In the genomic region with DNA sequence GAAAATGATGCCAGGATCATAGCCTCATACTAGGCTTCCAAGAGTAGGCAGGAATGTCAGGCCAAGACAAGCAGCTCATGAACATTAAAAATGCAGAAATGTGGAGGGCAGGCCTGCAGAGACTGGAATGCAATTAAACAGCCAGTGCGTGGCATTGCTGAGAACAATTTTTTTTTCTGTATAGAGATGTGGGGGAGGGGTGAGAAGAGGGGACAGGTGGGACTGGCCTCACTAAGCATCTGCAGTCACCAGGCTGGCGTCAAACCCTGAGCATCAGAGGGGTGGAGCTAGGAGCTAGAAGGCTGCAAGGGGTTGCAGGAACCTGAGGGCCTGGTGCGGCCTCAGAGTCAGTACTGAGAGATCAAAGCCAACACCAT, we compare ENCODE assay signal across 17 cellular contexts.
"Had no signal": no experiment of that assay in that cellular context is flagged by ENCODE, and none has a peak within 500 bp of the region (broad histone marks: within the 10 kb centered on the region; RNA-seq: fewer than 3 reads in every experiment).

No MANE protein-coding gene starts in this region.

- H3K27ac Mint-ChIP-seq: activated CD4-positive, alpha-beta T cell treated with anti-CD3 and anti-CD28 coated beads, Interleukin-2, amount 10 ng/mL, durations not matched to agents 7 days and 5 days; activated CD8-positive, alpha-beta T cell treated with anti-CD3 and anti-CD28 coated beads, Interleukin-2, amount 10 ng/mL, durations not matched to agents 7 days and 5 days; activated naive CD8-positive, alpha-beta T cell treated with anti-CD3 and anti-CD28 coated beads, Interleukin-2, amount 10 ng/mL, durations not matched to agents 7 days and 5 days; activated T-cell treated with anti-CD3 and anti-CD28 coated beads, Interleukin-2, amount 50 U/mL, for 24 hours; activated T-helper 2 cell treated with anti-CD3 and anti-CD28 coated beads, Interferon-gamma antibody, Interleukin-2, Interleukin-4, amounts not matched to agents 10 μg/mL and 5 μg/mL and 100 μg/mL, durations not matched to agents 14 hours and 24 hours and 36 hours; effector memory CD8-positive, alpha-beta T cell; naive thymus-derived CD8-positive, alpha-beta T cell; stimulated activated naive B cell treated with anti-CD40 and anti-IgM and Interleukin-4, amounts not matched to agents 10 μg/mL and 1 μg/mL and 100 μg/mL, for 72 hours had no signal

- H3K27me3 ChIP-seq: sigmoid colon, upper lobe of right lung had no signal

- H3K27ac ChIP-seq: lower lobe of right lung, parathyroid adenoma, sigmoid colon, upper lobe of right lung had no signal

- H3K36me3 ChIP-seq: lower lobe of right lung, sigmoid colon, upper lobe of right lung had no signal

- H3K4me3 ChIP-seq: lower lobe of right lung, sigmoid colon, upper lobe of right lung had no signal

- DNase-seq: activated CD4-positive, alpha-beta T cell treated with anti-CD3 and anti-CD28 coated beads, Interleukin-2, amount 10 ng/mL, durations not matched to agents 7 days and 5 days; activated CD8-positive, alpha-beta T cell treated with anti-CD3 and anti-CD28 coated beads, Interleukin-2, amount 10 ng/mL, durations not matched to agents 7 days and 5 days; activated naive CD4-positive, alpha-beta T cell treated with Interleukin-2 at 50 U/mL for 16 hours; activated naive CD8-positive, alpha-beta T cell treated with anti-CD3 and anti-CD28 coated beads, Interleukin-2, amount 10 ng/mL, durations not matched to agents 7 days and 5 days; activated T-cell treated with anti-CD3 and anti-CD28 coated beads, Interleukin-2, amount 50 U/mL, for 24 hours; effector memory CD8-positive, alpha-beta T cell; lower lobe of right lung; naive thymus-derived CD8-positive, alpha-beta T cell; sigmoid colon; stimulated activated CD4-positive, alpha-beta T cell treated with anti-CD3 and anti-CD28 coated beads, Interleukin-4, amount 100 ng/mL, for 4 hours; stimulated activated naive B cell treated with anti-CD40 and anti-IgM and Interleukin-4, amounts not matched to agents 10 μg/mL and 1 μg/mL and 100 μg/mL, for 72 hours; upper lobe of right lung had no signal

- H3K27me3 Mint-ChIP-seq: brain had no signal

- ATAC-seq: activated CD4-positive, CD25-positive, alpha-beta regulatory T cell treated with anti-CD3 and anti-CD28 coated beads, Interleukin-2, amount 50 U/mL, for 24 hours; activated CD8-positive, alpha-beta T cell treated with anti-CD3 and anti-CD28 coated beads, Interleukin-2, amount 10 ng/mL, durations not matched to agents 7 days and 5 days; effector memory CD8-positive, alpha-beta T cell; left cardiac atrium; lower lobe of right lung; naive thymus-derived CD8-positive, alpha-beta T cell; stimulated activated naive B cell treated with anti-CD40 and anti-IgM and Interleukin-4, amounts not matched to agents 10 μg/mL and 1 μg/mL and 100 μg/mL, for 72 hours; upper lobe of right lung had no signal

- H3K4me3 Mint-ChIP-seq: activated CD4-positive, alpha-beta T cell treated with anti-CD3 and anti-CD28 coated beads, Interleukin-2, amount 10 ng/mL, durations not matched to agents 7 days and 5 days; activated CD8-positive, alpha-beta T cell treated with anti-CD3 and anti-CD28 coated beads, Interleukin-2, amount 10 ng/mL, durations not matched to agents 7 days and 5 days; activated naive CD8-positive, alpha-beta T cell treated with anti-CD3 and anti-CD28 coated beads, Interleukin-2, amount 10 ng/mL, durations not matched to agents 7 days and 5 days; activated T-cell treated with anti-CD3 and anti-CD28 coated beads, Interleukin-2, amount 50 U/mL, for 24 hours; brain; effector memory CD8-positive, alpha-beta T cell; naive thymus-derived CD8-positive, alpha-beta T cell; stimulated activated naive B cell treated with anti-CD40 and anti-IgM and Interleukin-4, amounts not matched to agents 10 μg/mL and 1 μg/mL and 100 μg/mL, for 72 hours had no signal

- H3K4me1 ChIP-seq: lower lobe of right lung, parathyroid adenoma, upper lobe of right lung had no signal

- H3K9me3 Mint-ChIP-seq: activated CD4-positive, alpha-beta T cell treated with anti-CD3 and anti-CD28 coated beads, Interleukin-2, amount 10 ng/mL, durations not matched to agents 7 days and 5 days; activated naive CD8-positive, alpha-beta T cell treated with anti-CD3 and anti-CD28 coated beads, Interleukin-2, amount 10 ng/mL, durations not matched to agents 7 days and 5 days; activated T-helper 2 cell treated with anti-CD3 and anti-CD28 coated beads, Interferon-gamma antibody, Interleukin-2, Interleukin-4, amounts not matched to agents 10 μg/mL and 5 μg/mL and 100 μg/mL, durations not matched to agents 14 hours and 24 hours and 36 hours; brain had no signal

- H3K9me3 ChIP-seq: lower lobe of right lung, sigmoid colon, upper lobe of right lung had no signal

- H3K4me1 Mint-ChIP-seq: activated CD4-positive, alpha-beta T cell treated with anti-CD3 and anti-CD28 coated beads, Interleukin-2, amount 10 ng/mL, durations not matched to agents 7 days and 5 days; activated naive CD8-positive, alpha-beta T cell treated with anti-CD3 and anti-CD28 coated beads, Interleukin-2, amount 10 ng/mL, durations not matched to agents 7 days and 5 days; naive thymus-derived CD8-positive, alpha-beta T cell had no signal

- H3K36me3 Mint-ChIP-seq: activated naive CD8-positive, alpha-beta T cell treated with anti-CD3 and anti-CD28 coated beads, Interleukin-2, amount 10 ng/mL, durations not matched to agents 7 days and 5 days; brain; naive thymus-derived CD8-positive, alpha-beta T cell had no signal
